Comparison of ENCODE assay signal across 25 cellular contexts in the genomic region with DNA sequence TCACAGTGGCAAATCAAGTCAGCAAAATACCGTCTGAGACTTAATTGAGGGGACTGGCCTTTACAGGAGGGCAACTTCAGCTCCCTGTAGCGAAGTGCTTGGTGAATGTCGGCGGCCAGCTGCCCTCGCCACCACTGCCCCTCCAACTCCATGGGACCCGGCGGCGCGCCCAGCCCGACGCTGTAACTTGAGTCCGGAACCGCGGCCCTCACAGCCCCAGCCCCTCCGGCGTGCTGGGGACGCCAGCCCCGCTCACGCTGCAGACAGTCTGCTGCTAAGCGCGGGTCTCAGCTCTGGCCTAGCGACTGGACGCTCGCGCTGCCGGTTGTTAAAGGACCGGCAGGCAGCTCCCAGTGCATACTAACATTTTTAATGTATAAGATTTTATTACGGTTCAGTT.
"Had no signal": no experiment of that assay in that cellular context is flagged by ENCODE, and none has a peak within 500 bp of the region (broad histone marks: within the 10 kb centered on the region; RNA-seq: fewer than 3 reads in every experiment).

No MANE protein-coding gene starts in this region.

- H3K9me3 Mint-ChIP-seq: effector memory CD8-positive, alpha-beta T cell had no signal

- H3K4me3 Mint-ChIP-seq: effector memory CD8-positive, alpha-beta T cell; naive thymus-derived CD8-positive, alpha-beta T cell; nephron progenitor cell; stimulated activated naive CD8-positive, alpha-beta T cell treated with anti-CD3 and anti-CD28 coated beads, Interleukin-15, amount 100 ng/mL, for 72 hours had no signal

- H3K36me3 Mint-ChIP-seq: naive thymus-derived CD8-positive, alpha-beta T cell had no signal

- H3K4me1 ChIP-seq: esophagus squamous epithelium, lower lobe of right lung, pancreas, suprapubic skin, thyroid gland, vagina had no signal

- H3K4me2 ChIP-seq: smooth muscle cell had no signal

- H3K9me3 ChIP-seq: esophagus squamous epithelium, lower lobe of right lung, pancreas, suprapubic skin, thyroid gland, vagina had no signal

- H3K4me3 ChIP-seq: esophagus squamous epithelium, lower lobe of right lung, pancreas, smooth muscle cell, suprapubic skin, thyroid gland, vagina had no signal

- H3K27ac Mint-ChIP-seq: effector memory CD8-positive, alpha-beta T cell; naive thymus-derived CD8-positive, alpha-beta T cell; nephron progenitor cell; stimulated activated naive CD8-positive, alpha-beta T cell treated with anti-CD3 and anti-CD28 coated beads, Interleukin-15, amount 100 ng/mL, for 72 hours had no signal

- DNase-seq: cortex of kidney; effector memory CD8-positive, alpha-beta T cell; erythroblast; esophagus squamous epithelium; foreskin melanocyte; glutamatergic neuron; hypothalamus; left ventricle myocardium superior; lower lobe of right lung; naive thymus-derived CD8-positive, alpha-beta T cell; nephron progenitor cell; occipital lobe; pancreas; stimulated activated CD4-positive, alpha-beta T cell treated with anti-CD3 and anti-CD28 coated beads, Interleukin-12 subunit alpha, Interleukin-12 subunit beta, amount 100 ng/mL, for 4 hours; stimulated activated CD4-positive, alpha-beta T cell treated with anti-CD3 and anti-CD28 coated beads, Interleukin-1b, Interleukin-23, amount 100 ng/mL, for 48 hours; stimulated activated CD4-positive, alpha-beta T cell treated with anti-CD3 and anti-CD28 coated beads, Interleukin-4, amount 100 ng/mL, for 1 hour; stimulated activated CD8-positive, alpha-beta memory T cell treated with anti-CD3 and anti-CD28 coated beads, Interleukin-4, amount 100 ng/mL, for 48 hours; stimulated activated naive CD4-positive, alpha-beta T cell; stimulated activated naive CD8-positive, alpha-beta T cell treated with anti-CD3 and anti-CD28 coated beads, Interleukin-15, amount 100 ng/mL, for 72 hours; thyroid gland; trophoblast cell had no signal

- H3K27ac ChIP-seq: esophagus squamous epithelium, lower lobe of right lung, pancreas, suprapubic skin, thyroid gland, vagina had no signal

- H3K4me1 Mint-ChIP-seq: naive thymus-derived CD8-positive, alpha-beta T cell; nephron progenitor cell; stimulated activated naive CD8-positive, alpha-beta T cell treated with anti-CD3 and anti-CD28 coated beads, Interleukin-15, amount 100 ng/mL, for 72 hours had no signal

- H3K36me3 ChIP-seq: esophagus squamous epithelium, lower lobe of right lung, pancreas, suprapubic skin, thyroid gland, vagina had no signal

- H3K27me3 ChIP-seq: pancreas, suprapubic skin, thyroid gland, vagina had no signal

- ATAC-seq: effector memory CD8-positive, alpha-beta T cell; left ventricle myocardium superior; lower lobe of right lung; naive thymus-derived CD8-positive, alpha-beta T cell; pancreas; sciatic nerve; stimulated activated naive CD8-positive, alpha-beta T cell treated with anti-CD3 and anti-CD28 coated beads, Interleukin-15, amount 100 ng/mL, for 72 hours had no signal
